ENCODE assay signal across 11 cellular contexts in the genomic region with DNA sequence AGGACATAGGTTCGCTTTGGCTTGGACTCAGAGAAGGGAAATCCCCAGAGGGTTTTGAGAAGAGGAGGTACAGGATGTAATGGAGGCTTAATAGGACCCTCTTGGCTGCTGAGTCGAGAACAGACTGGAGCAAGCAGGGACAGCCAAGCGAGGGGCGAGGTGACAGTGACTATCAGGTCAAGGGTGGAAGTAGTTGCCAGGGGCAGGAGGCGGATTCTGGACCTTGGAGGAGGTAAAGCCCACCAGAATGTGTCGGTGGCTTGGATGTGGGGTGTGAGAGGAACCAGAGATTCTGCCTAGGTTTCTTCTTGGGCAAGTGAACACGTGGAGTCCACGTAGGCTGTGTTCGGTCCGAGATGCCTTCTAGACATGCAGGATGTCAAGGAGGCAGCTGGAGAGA. TPM values are rescaled to one million over a fixed set of nuclear protein-coding genes. Genes with fewer than 3 reads are reported as not detected.
A peak's percentile ranks its signal among the peaks of the same experiment; 100 is the strongest.
DNase-seq lines count a peak whose midpoint lies in the region; ATAC-seq and TF ChIP-seq lines count a peak whose summit lies in the region.
"Had no signal": no experiment of that assay in that cellular context is flagged by ENCODE, and none has a peak within 500 bp of the region (broad histone marks: within the 10 kb centered on the region; RNA-seq: fewer than 3 reads in every experiment).

No MANE protein-coding gene starts in this region.

- no peak overlapping the region for H3K14ac ChIP-seq in mesenchymal stem cell (ENCODE audit: low read length in 2 of 2)

- peaks cover 12% of the 10 kb centered on the region for H3K36me3 Mint-ChIP-seq in activated naive CD4-positive, alpha-beta T cell treated with anti-CD3 and anti-CD28 coated beads for 36 hours (ENCODE audit: low read depth)
- peaks cover 14 to 16% of the 10 kb centered on the region in 2 donors for H3K36me3 Mint-ChIP-seq in activated naive CD4-positive, alpha-beta T cell treated with anti-CD3 and anti-CD28 coated beads, Interleukin-2, amount 50 U/mL, for 72 hours

- no peaks in the 10 kb centered on the region for H3K27me3 Mint-ChIP-seq in activated naive CD4-positive, alpha-beta T cell treated with anti-CD3 and anti-CD28 coated beads for 36 hours (ENCODE audit: low read depth)

- CTCF ChIA-PET in activated naive CD4-positive, alpha-beta T cell treated with anti-CD3 and anti-CD28 coated beads for 36 hours (lab: Charles Lee): interaction anchor here (1.2 to 2.2 kb wide), 2 partner anchors 42 to 109 kb away, joined by 3 to 7 read pairs; no protein-coding TSS in a partner anchor
- CTCF ChIA-PET in HEK293T (lab: Yijun Ruan, JAX): no interaction called here

- POLR2A ChIA-PET in HEK293T (lab: Yijun Ruan, JAX): no interaction called here

- no peak overlapping the region for H2AK5ac ChIP-seq in mesenchymal stem cell (ENCODE audit: low read length, severe bottlenecking)

- peak overlapping the region; percentile 25 for H3K27ac Mint-ChIP-seq in activated naive CD4-positive, alpha-beta T cell treated with anti-CD3 and anti-CD28 coated beads for 36 hours
- peak overlapping the region; percentile 89 to 97 for H3K27ac Mint-ChIP-seq in activated naive CD4-positive, alpha-beta T cell treated with anti-CD3 and anti-CD28 coated beads, Interleukin-2, amount 50 U/mL, for 72 hours

- H2BK15ac ChIP-seq in mesenchymal stem cell (ENCODE audit: low read depth, poor library complexity, severe bottlenecking): no peak overlapping the region

- ATAC-seq in activated naive CD4-positive, alpha-beta T cell treated with anti-CD3 and anti-CD28 coated beads, Interleukin-2, amount 50 U/mL, for 72 hours: no peak
- ATAC-seq in HG02610 (IDR thresholded peaks at IDR 0.05; ENCODE audit: unreplicated experiment) (no peak), GM19023 (IDR thresholded peaks at IDR 0.05; ENCODE audit: unreplicated experiment) (no peak)

- peaks cover 27% of the 10 kb centered on the region for H3K79me1 ChIP-seq in mesenchymal stem cell (replicated peaks; ENCODE audit: low read length, poor library complexity, severe bottlenecking)

- no peak overlapping the region for H3K4me2 ChIP-seq in mesenchymal stem cell (ENCODE audit: low read length, poor library complexity, severe bottlenecking)

- no peak overlapping the region for H2BK120ac ChIP-seq in mesenchymal stem cell (ENCODE audit: low read depth, low read length)

- no peak overlapping the region for H3K27ac ChIP-seq in mesenchymal stem cell (ENCODE audit: low read length, poor library complexity, severe bottlenecking)
- peak overlapping the region; percentile 64 for H3K27ac ChIP-seq in substantia nigra (ENCODE audit: low read depth, low read length, poor library complexity, severe bottlenecking)

- no peaks in the 10 kb centered on the region for H3K9me3 ChIP-seq in mesenchymal stem cell (ENCODE audit: control insufficient read depth, low read length)

- H3K4me3 Mint-ChIP-seq in activated naive CD4-positive, alpha-beta T cell treated with anti-CD3 and anti-CD28 coated beads for 36 hours: no peak overlapping the region

- peaks cover 19 to 37% of the 10 kb centered on the region in 2 experiments for H3K36me3 ChIP-seq in mesenchymal stem cell (ENCODE audit: control insufficient read depth in 1 of 2, insufficient read depth in 2 of 2, low read depth in 1 of 2, low read length in 2 of 2)

- 95% methylated on average over 10 of the region's 10 CpGs for WGBS in mesenchymal stem cell

- peak overlapping the region; percentile 82 for H3K9ac ChIP-seq in mesenchymal stem cell (ENCODE audit: low read length)

- no peak overlapping the region for H3K18ac ChIP-seq in mesenchymal stem cell (ENCODE audit: low read depth in 1 of 2, low read length in 2 of 2)

- no peak overlapping the region for H2BK12ac ChIP-seq in mesenchymal stem cell (ENCODE audit: low read length in 2 of 2)

- H3K4me1 ChIP-seq in mesenchymal stem cell (ENCODE audit: control insufficient read depth, insufficient read depth, low read depth, low read length): peaks cover 5% of the 10 kb centered on the region

- H3K23ac ChIP-seq in mesenchymal stem cell (ENCODE audit: low read length in 2 of 2): no peak overlapping the region

- H3K9me3 Mint-ChIP-seq in activated naive CD4-positive, alpha-beta T cell treated with anti-CD3 and anti-CD28 coated beads for 36 hours: no peaks in the 10 kb centered on the region
- H3K9me3 Mint-ChIP-seq in activated naive CD4-positive, alpha-beta T cell treated with anti-CD3 and anti-CD28 coated beads, Interleukin-2, amount 50 U/mL, for 72 hours: no peaks in the 10 kb centered on the region

- H2BK5ac ChIP-seq in mesenchymal stem cell (ENCODE audit: low read depth, low read length, poor library complexity, severe bottlenecking): no peak overlapping the region

- intact Hi-C loops in activated naive CD4-positive, alpha-beta T cell treated with anti-CD3 and anti-CD28 coated beads for 36 hours (cut with micrococcal nuclease): no loop called here

- no peaks in the 10 kb centered on the region for H3K27me3 ChIP-seq in mesenchymal stem cell (ENCODE audit: control insufficient read depth in 1 of 2, insufficient read depth in 1 of 2, low read length in 2 of 2)

- H3K4ac ChIP-seq in mesenchymal stem cell (ENCODE audit: low read depth in 1 of 2, low read length in 2 of 2): no peak overlapping the region

- no peak overlapping the region for H4K91ac ChIP-seq in mesenchymal stem cell (ENCODE audit: low read length)

- no peak for DNase-seq in activated naive CD4-positive, alpha-beta T cell treated with anti-CD3 and anti-CD28 coated beads for 36 hours
- DNase-seq in activated naive CD4-positive, alpha-beta T cell treated with anti-CD3 and anti-CD28 coated beads, Interleukin-2, amount 50 U/mL, for 16 hours: no peak
- no peak for DNase-seq in activated naive CD4-positive, alpha-beta T cell treated with anti-CD3 and anti-CD28 coated beads, Interleukin-2, amount 50 U/mL, for 72 hours (ENCODE audit: low spot score in 2 of 2)
- DNase-seq in mesenchymal stem cell: no peak
- no peak for DNase-seq in substantia nigra (lab: John Stamatoyannopoulos, UW)
- DNase-seq in HEK293T (ENCODE audit: extremely low spot score): no peak
- DNase-seq: NCI-H1092 treated with DMSO at 0.1 percent for 48 hours; NCI-H524 treated with DMSO at 0.1 percent for 48 hours; stimulated activated naive CD4-positive, alpha-beta T cell had no signal

- no peak overlapping the region for H2AFZ ChIP-seq in mesenchymal stem cell (ENCODE audit: low read depth, low read length)

- H3K4me3 ChIP-seq in mesenchymal stem cell (ENCODE audit: insufficient read depth in 1 of 2, low read depth in 1 of 2, low read length in 2 of 2): peak overlapping the region in 1 of 2 experiments; percentile 76

- H3K4me1 Mint-ChIP-seq in activated naive CD4-positive, alpha-beta T cell treated with anti-CD3 and anti-CD28 coated beads for 36 hours (ENCODE audit: low read depth): peaks cover 35% of the 10 kb centered on the region

- H4K8ac ChIP-seq in mesenchymal stem cell (ENCODE audit: low read length): no peak overlapping the region

TF ChIP-seq in HEK293T, 16 proteins besides CTCF, POLR2A, EP300 and RAD21 (continues in another document):
- TF ChIP-seq L3MBTL2 (conservative IDR thresholded peaks at IDR 0.05) (no peak), CTBP1 (IDR thresholded peaks at IDR 0.05; ENCODE audit: borderline replicate concordance) (no peak), LEF1 (IDR thresholded peaks at IDR 0.05; ENCODE audit: borderline replicate concordance) (no peak), SUZ12 (IDR thresholded peaks at IDR 0.05) (no peak), SP1 (IDR thresholded peaks at IDR 0.05) (no peak), ZNF384 (IDR thresholded peaks at IDR 0.05) (no peak), TARDBP (IDR thresholded peaks at IDR 0.05) (no peak), FOXM1 (IDR thresholded peaks at IDR 0.05; ENCODE audit: borderline replicate concordance) (no peak), FOXA1 (IDR thresholded peaks at IDR 0.05) (no peak), NFRKB (IDR thresholded peaks at IDR 0.05) (no peak), ELF4 (IDR thresholded peaks at IDR 0.05) (no peak)
- TF ChIP-seq, protein P1, sequence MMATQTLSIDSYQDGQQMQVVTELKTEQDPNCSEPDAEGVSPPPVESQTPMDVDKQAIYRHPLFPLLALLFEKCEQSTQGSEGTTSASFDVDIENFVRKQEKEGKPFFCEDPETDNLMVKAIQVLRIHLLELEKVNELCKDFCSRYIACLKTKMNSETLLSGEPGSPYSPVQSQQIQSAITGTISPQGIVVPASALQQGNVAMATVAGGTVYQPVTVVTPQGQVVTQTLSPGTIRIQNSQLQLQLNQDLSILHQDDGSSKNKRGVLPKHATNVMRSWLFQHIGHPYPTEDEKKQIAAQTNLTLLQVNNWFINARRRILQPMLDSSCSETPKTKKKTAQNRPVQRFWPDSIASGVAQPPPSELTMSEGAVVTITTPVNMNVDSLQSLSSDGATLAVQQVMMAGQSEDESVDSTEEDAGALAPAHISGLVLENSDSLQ (IDR thresholded peaks at IDR 0.05): no peak

RNA-seq across cellular contexts. Expression of gene TRMT112, which starts 4.4 kb away (rescaled TPM):
- 100 to 1,000 TPM; 241 to 261 TPM for total RNA-seq in activated naive CD4-positive, alpha-beta T cell treated with anti-CD3 and anti-CD28 coated beads for 36 hours
- total RNA-seq in activated naive CD4-positive, alpha-beta T cell treated with anti-CD3 and anti-CD28 coated beads, Interleukin-2, amount 50 U/mL, for 72 hours: 100 to 1,000 TPM; 198 to 213 TPM
- polyA plus RNA-seq in mesenchymal stem cell (2013, experiment 1 of 2): 364 TPM
- 351 TPM for polyA plus RNA-seq in mesenchymal stem cell (2013, experiment 2 of 2)

RNA-seq across cellular contexts. Expression of gene PRDX5, which starts 5.0 kb away (rescaled TPM):
- total RNA-seq in activated naive CD4-positive, alpha-beta T cell treated with anti-CD3 and anti-CD28 coated beads for 36 hours: 100 to 1,000 TPM; 122 to 132 TPM
- 100 to 1,000 TPM; 131 to 152 TPM for total RNA-seq in activated naive CD4-positive, alpha-beta T cell treated with anti-CD3 and anti-CD28 coated beads, Interleukin-2, amount 50 U/mL, for 72 hours
- 235 TPM for polyA plus RNA-seq in mesenchymal stem cell (2013, experiment 1 of 2)
- 233 TPM for polyA plus RNA-seq in mesenchymal stem cell (2013, experiment 2 of 2)

RNA-seq across cellular contexts. Expression of gene ESRRA, which starts 7.6 kb away (rescaled TPM):
- 10 to 100 TPM; 18.5 to 21.7 TPM for total RNA-seq in activated naive CD4-positive, alpha-beta T cell treated with anti-CD3 and anti-CD28 coated beads for 36 hours
- total RNA-seq in activated naive CD4-positive, alpha-beta T cell treated with anti-CD3 and anti-CD28 coated beads, Interleukin-2, amount 50 U/mL, for 72 hours: 10 to 100 TPM; 33.6 to 48.1 TPM
- 10.7 TPM for polyA plus RNA-seq in mesenchymal stem cell (2013, experiment 1 of 2)
- 10.7 TPM for polyA plus RNA-seq in mesenchymal stem cell (2013, experiment 2 of 2)

RNA-seq across cellular contexts. Expression of gene CATSPERZ, which starts 12.8 kb away (rescaled TPM):
- total RNA-seq in activated naive CD4-positive, alpha-beta T cell treated with anti-CD3 and anti-CD28 coated beads for 36 hours: under 1 TPM in 1 of 2 experiments, not detected in 1; 0.67 TPM
- total RNA-seq in activated naive CD4-positive, alpha-beta T cell treated with anti-CD3 and anti-CD28 coated beads, Interleukin-2, amount 50 U/mL, for 72 hours: under 1 TPM in 1 of 2 donors, not detected in 1; 0.55 TPM
- 0.18 TPM for polyA plus RNA-seq in mesenchymal stem cell (2013, experiment 1 of 2)
- polyA plus RNA-seq in mesenchymal stem cell (2013, experiment 2 of 2): 0.12 TPM

RNA-seq across cellular contexts. Expression of gene KCNK4, which starts 21.8 kb away (rescaled TPM):
- total RNA-seq in activated naive CD4-positive, alpha-beta T cell treated with anti-CD3 and anti-CD28 coated beads for 36 hours: under 1 TPM in 1 of 2 experiments, not detected in 1; 0.41 TPM
- under 1 TPM; 0.23 to 0.46 TPM for total RNA-seq in activated naive CD4-positive, alpha-beta T cell treated with anti-CD3 and anti-CD28 coated beads, Interleukin-2, amount 50 U/mL, for 72 hours
- not detected for polyA plus RNA-seq in mesenchymal stem cell (2013, experiment 1 of 2)
- not detected for polyA plus RNA-seq in mesenchymal stem cell (2013, experiment 2 of 2)
